1 cellular context compared by ENCODE assay signal in the genomic region with DNA sequence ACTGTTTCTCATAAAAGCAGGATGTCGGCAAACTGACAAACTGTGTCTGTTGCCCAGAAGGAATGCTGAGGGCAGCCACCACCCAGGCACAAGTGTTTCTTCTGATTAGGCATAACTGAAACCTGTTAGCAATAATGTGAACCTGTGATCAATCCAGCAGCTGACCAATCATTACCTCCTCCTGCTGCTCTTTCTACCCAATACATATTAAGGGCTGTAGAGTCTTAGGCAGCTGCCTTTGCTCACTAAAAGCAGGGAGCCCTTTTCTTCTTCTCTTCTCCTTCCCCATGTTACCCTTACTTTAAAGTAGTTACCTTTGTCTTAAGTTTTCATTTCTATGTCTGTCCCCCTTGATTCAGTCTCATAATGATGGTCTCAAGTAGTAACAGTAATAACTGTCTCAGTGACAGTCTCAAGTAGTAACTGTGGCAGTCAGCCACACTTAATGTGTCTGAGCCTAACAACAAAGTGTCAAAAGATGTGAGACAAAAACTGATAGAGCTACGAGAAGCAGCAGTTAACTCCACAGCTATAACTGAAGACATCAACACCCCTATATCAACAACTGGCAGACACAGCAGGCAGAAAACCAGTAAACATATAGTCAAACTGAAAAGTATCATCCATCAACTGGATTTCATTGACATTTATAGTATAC.
TF ChIP-seq lines count a peak whose summit lies in the region.

No MANE protein-coding gene starts in this region.

TF ChIP-seq in K562, 482 proteins besides CTCF, POLR2A, EP300 and RAD21 (continued from another document and continues in another):
- no peak for TF ChIP-seq TOE1 (IDR thresholded peaks at IDR 0.05; ENCODE audit: borderline replicate concordance)
- TF ChIP-seq TOE1 (CRISPR knock-in tag; IDR thresholded peaks at IDR 0.05; ENCODE audit: borderline replicate concordance, low read depth), result no peak
- TF ChIP-seq NCOA1 (IDR thresholded peaks at IDR 0.05; ENCODE audit: low read depth), result no peak
- TF ChIP-seq, protein P1, sequence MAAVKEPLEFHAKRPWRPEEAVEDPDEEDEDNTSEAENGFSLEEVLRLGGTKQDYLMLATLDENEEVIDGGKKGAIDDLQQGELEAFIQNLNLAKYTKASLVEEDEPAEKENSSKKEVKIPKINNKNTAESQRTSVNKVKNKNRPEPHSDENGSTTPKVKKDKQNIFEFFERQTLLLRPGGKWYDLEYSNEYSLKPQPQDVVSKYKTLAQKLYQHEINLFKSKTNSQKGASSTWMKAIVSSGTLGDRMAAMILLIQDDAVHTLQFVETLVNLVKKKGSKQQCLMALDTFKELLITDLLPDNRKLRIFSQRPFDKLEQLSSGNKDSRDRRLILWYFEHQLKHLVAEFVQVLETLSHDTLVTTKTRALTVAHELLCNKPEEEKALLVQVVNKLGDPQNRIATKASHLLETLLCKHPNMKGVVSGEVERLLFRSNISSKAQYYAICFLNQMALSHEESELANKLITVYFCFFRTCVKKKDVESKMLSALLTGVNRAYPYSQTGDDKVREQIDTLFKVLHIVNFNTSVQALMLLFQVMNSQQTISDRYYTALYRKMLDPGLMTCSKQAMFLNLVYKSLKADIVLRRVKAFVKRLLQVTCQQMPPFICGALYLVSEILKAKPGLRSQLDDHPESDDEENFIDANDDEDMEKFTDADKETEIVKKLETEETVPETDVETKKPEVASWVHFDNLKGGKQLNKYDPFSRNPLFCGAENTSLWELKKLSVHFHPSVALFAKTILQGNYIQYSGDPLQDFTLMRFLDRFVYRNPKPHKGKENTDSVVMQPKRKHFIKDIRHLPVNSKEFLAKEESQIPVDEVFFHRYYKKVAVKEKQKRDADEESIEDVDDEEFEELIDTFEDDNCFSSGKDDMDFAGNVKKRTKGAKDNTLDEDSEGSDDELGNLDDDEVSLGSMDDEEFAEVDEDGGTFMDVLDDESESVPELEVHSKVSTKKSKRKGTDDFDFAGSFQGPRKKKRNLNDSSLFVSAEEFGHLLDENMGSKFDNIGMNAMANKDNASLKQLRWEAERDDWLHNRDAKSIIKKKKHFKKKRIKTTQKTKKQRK (IDR thresholded peaks at IDR 0.05; ENCODE audit: borderline replicate concordance, low read depth, low read length), result no peak
- TF ChIP-seq, protein P2, sequence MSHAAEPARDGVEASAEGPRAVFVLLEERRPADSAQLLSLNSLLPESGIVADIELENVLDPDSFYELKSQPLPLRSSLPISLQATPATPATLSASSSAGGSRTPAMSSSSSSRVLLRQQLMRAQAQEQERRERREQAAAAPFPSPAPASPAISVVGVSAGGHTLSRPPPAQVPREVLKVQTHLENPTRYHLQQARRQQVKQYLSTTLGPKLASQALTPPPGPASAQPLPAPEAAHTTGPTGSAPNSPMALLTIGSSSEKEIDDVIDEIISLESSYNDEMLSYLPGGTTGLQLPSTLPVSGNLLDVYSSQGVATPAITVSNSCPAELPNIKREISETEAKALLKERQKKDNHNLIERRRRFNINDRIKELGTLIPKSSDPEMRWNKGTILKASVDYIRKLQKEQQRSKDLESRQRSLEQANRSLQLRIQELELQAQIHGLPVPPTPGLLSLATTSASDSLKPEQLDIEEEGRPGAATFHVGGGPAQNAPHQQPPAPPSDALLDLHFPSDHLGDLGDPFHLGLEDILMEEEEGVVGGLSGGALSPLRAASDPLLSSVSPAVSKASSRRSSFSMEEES (CRISPR knock-in tag; IDR thresholded peaks at IDR 0.05), result no peak
- TF ChIP-seq ZEB2 (IDR thresholded peaks at IDR 0.05), result no peak
- peak in 1 of 2 experiments; percentile 31; a peak in 1 of 4 replicates for TF ChIP-seq TRIM24 (IDR thresholded peaks at IDR 0.05)
- no peak for TF ChIP-seq DPF2 (IDR thresholded peaks at IDR 0.05)
- TF ChIP-seq, protein P3, sequence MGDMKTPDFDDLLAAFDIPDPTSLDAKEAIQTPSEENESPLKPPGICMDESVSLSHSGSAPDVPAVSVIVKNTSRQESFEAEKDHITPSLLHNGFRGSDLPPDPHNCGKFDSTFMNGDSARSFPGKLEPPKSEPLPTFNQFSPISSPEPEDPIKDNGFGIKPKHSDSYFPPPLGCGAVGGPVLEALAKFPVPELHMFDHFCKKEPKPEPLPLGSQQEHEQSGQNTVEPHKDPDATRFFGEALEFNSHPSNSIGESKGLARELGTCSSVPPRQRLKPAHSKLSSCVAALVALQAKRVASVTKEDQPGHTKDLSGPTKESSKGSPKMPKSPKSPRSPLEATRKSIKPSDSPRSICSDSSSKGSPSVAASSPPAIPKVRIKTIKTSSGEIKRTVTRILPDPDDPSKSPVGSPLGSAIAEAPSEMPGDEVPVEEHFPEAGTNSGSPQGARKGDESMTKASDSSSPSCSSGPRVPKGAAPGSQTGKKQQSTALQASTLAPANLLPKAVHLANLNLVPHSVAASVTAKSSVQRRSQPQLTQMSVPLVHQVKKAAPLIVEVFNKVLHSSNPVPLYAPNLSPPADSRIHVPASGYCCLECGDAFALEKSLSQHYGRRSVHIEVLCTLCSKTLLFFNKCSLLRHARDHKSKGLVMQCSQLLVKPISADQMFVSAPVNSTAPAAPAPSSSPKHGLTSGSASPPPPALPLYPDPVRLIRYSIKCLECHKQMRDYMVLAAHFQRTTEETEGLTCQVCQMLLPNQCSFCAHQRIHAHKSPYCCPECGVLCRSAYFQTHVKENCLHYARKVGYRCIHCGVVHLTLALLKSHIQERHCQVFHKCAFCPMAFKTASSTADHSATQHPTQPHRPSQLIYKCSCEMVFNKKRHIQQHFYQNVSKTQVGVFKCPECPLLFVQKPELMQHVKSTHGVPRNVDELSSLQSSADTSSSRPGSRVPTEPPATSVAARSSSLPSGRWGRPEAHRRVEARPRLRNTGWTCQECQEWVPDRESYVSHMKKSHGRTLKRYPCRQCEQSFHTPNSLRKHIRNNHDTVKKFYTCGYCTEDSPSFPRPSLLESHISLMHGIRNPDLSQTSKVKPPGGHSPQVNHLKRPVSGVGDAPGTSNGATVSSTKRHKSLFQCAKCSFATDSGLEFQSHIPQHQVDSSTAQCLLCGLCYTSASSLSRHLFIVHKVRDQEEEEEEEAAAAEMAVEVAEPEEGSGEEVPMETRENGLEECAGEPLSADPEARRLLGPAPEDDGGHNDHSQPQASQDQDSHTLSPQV (IDR thresholded peaks at IDR 0.05), result peak; percentile 55
- TF ChIP-seq TEAD4 (IDR thresholded peaks at IDR 0.05; ENCODE audit: low read length), result no peak; the same call in 1 of the 2 replicates
- TF ChIP-seq TEAD4 (CRISPR knock-in tag; IDR thresholded peaks at IDR 0.05; ENCODE audit: borderline replicate concordance), result no peak
- no peak for TF ChIP-seq NFIC (IDR thresholded peaks at IDR 0.05)
- TF ChIP-seq CREBBP (IDR thresholded peaks at IDR 0.05; ENCODE audit: low read depth, low read length), result no peak
- no peak for TF ChIP-seq TAF15 (IDR thresholded peaks at IDR 0.05; ENCODE audit: low read depth, low read length)
- TF ChIP-seq ZNF586 (CRISPR knock-in tag; conservative IDR thresholded peaks at IDR 0.05), result 0 out of 2 replicates have a peak, but pooled peaks have one; percentile 39
- TF ChIP-seq BRD9 (IDR thresholded peaks at IDR 0.05; ENCODE audit: low read depth, partially characterized antibody), result peak; percentile 42
- TF ChIP-seq ZSCAN29 (IDR thresholded peaks at IDR 0.05), result no peak
- TF ChIP-seq FOXJ2 (tag; IDR thresholded peaks at IDR 0.05), result no peak
- no peak for TF ChIP-seq ZZZ3 (IDR thresholded peaks at IDR 0.05)
- no peak for TF ChIP-seq ZNF668 (CRISPR knock-in tag; IDR thresholded peaks at IDR 0.05)
- no peak for TF ChIP-seq KAT7 (CRISPR knock-in tag; IDR thresholded peaks at IDR 0.05; ENCODE audit: borderline replicate concordance)
- no peak for TF ChIP-seq ZNF282 (CRISPR knock-in tag; IDR thresholded peaks at IDR 0.05)
- no peak for TF ChIP-seq MCM3 (IDR thresholded peaks at IDR 0.05)
- no peak for TF ChIP-seq ZNF830 (CRISPR knock-in tag; IDR thresholded peaks at IDR 0.05)
- TF ChIP-seq NUFIP1 (IDR thresholded peaks at IDR 0.05; ENCODE audit: partially characterized antibody), result no peak
- no peak for TF ChIP-seq THRAP3 (IDR thresholded peaks at IDR 0.05; ENCODE audit: borderline replicate concordance)
- TF ChIP-seq DACH1 (IDR thresholded peaks at IDR 0.05; ENCODE audit: partially characterized antibody), result no peak
- no peak for TF ChIP-seq SIRT6 (IDR thresholded peaks at IDR 0.05; ENCODE audit: low read depth, low read length)
- no peak for TF ChIP-seq CHD4 (IDR thresholded peaks at IDR 0.05; ENCODE audit: insufficient read depth, insufficient replicate concordance, low read depth, low read length, poor library complexity, severe bottlenecking)
- no peak for TF ChIP-seq FOXP4 (CRISPR knock-in tag; IDR thresholded peaks at IDR 0.05; ENCODE audit: borderline replicate concordance)
- 0 out of 4 replicates have a peak, but pooled peaks of 1 of the 2 experiments have one; percentile 30 for TF ChIP-seq HDAC1 (IDR thresholded peaks at IDR 0.05)
- no peak for TF ChIP-seq AFF4 (CRISPR knock-in tag; IDR thresholded peaks at IDR 0.05)
- TF ChIP-seq, protein P4, sequence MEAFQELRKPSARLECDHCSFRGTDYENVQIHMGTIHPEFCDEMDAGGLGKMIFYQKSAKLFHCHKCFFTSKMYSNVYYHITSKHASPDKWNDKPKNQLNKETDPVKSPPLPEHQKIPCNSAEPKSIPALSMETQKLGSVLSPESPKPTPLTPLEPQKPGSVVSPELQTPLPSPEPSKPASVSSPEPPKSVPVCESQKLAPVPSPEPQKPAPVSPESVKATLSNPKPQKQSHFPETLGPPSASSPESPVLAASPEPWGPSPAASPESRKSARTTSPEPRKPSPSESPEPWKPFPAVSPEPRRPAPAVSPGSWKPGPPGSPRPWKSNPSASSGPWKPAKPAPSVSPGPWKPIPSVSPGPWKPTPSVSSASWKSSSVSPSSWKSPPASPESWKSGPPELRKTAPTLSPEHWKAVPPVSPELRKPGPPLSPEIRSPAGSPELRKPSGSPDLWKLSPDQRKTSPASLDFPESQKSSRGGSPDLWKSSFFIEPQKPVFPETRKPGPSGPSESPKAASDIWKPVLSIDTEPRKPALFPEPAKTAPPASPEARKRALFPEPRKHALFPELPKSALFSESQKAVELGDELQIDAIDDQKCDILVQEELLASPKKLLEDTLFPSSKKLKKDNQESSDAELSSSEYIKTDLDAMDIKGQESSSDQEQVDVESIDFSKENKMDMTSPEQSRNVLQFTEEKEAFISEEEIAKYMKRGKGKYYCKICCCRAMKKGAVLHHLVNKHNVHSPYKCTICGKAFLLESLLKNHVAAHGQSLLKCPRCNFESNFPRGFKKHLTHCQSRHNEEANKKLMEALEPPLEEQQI (IDR thresholded peaks at IDR 0.05), result peak; percentile 73; the same call in 1 of the 2 replicates
- no peak for TF ChIP-seq CAMTA2 (CRISPR knock-in tag; conservative IDR thresholded peaks at IDR 0.05)
- TF ChIP-seq ELF4 (CRISPR knock-in tag; IDR thresholded peaks at IDR 0.05), result no peak
- no peak for TF ChIP-seq ZNF324 (CRISPR knock-in tag; IDR thresholded peaks at IDR 0.05)
- no peak for TF ChIP-seq HLTF (IDR thresholded peaks at IDR 0.05)
- no peak for TF ChIP-seq ZNF584 (CRISPR knock-in tag; IDR thresholded peaks at IDR 0.05; ENCODE audit: low read depth)
- TF ChIP-seq EHMT2 (IDR thresholded peaks at IDR 0.05), result 0 out of 2 replicates have a peak, but pooled peaks have one; percentile 42
- no peak for TF ChIP-seq ZNF253 (CRISPR knock-in tag; conservative IDR thresholded peaks at IDR 0.05)
- TF ChIP-seq KLF1 (tag; IDR thresholded peaks at IDR 0.05), result no peak
